Comparison of ENCODE assay signal across 3 cellular contexts in the genomic region with DNA sequence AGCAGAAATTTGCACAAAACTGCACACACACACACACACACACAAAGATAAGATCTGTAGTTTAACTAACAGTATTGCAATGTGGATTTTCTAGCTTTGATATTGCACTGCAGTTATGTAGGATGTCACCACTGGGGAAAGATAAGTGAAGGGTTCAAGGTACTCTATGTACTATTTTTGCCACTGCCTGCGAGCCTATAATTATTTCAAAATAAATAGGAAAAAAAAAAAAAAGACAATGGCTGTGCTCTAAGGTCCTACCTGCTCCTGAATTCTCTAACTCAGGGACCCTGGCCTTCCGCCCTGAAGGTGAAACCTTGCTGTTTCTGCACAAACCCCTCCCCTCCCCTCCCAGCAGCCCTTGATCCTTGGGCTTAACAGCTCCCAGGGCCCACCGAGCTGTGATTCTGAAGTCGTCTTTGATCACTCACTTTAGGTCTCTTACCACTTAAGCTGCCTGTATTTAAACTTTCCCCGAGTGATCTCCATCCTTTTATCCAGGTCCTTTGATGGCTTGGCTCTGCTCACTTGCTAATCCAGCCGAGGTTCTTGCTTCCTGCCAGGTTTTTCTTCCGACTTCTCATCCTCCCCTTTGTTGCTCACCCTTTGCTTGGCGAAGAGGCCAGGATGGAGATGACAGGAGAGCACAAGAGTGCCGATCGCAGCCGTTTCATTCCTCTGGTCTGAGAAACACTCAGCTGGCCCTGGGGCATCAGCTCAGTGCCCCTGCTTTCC.
A peak's percentile ranks its signal among the peaks of the same experiment; 100 is the strongest.
TF ChIP-seq lines count a peak whose summit lies in the region.

No MANE protein-coding gene starts in this region.

TF ChIP-seq in GM23338, 12 proteins besides CTCF, POLR2A, EP300 and RAD21 (continued from another document and continues in another):
- TF ChIP-seq ZNF331 (CRISPR knock-in tag; IDR thresholded peaks at IDR 0.05; ENCODE audit: low read depth) (no peak), EZH2 (IDR thresholded peaks at IDR 0.05; ENCODE audit: low read depth, unreplicated experiment) (no peak), STAT1 (IDR thresholded peaks at IDR 0.05; ENCODE audit: unreplicated experiment) (no peak), EZH2phosphoT487 (IDR thresholded peaks at IDR 0.05; ENCODE audit: unreplicated experiment) (no peak), CREB1 (CRISPR knock-in tag; IDR thresholded peaks at IDR 0.05; ENCODE audit: low read depth) (no peak), JUNB (IDR thresholded peaks at IDR 0.05; ENCODE audit: unreplicated experiment) (no peak)
- TF ChIP-seq, protein P1, sequence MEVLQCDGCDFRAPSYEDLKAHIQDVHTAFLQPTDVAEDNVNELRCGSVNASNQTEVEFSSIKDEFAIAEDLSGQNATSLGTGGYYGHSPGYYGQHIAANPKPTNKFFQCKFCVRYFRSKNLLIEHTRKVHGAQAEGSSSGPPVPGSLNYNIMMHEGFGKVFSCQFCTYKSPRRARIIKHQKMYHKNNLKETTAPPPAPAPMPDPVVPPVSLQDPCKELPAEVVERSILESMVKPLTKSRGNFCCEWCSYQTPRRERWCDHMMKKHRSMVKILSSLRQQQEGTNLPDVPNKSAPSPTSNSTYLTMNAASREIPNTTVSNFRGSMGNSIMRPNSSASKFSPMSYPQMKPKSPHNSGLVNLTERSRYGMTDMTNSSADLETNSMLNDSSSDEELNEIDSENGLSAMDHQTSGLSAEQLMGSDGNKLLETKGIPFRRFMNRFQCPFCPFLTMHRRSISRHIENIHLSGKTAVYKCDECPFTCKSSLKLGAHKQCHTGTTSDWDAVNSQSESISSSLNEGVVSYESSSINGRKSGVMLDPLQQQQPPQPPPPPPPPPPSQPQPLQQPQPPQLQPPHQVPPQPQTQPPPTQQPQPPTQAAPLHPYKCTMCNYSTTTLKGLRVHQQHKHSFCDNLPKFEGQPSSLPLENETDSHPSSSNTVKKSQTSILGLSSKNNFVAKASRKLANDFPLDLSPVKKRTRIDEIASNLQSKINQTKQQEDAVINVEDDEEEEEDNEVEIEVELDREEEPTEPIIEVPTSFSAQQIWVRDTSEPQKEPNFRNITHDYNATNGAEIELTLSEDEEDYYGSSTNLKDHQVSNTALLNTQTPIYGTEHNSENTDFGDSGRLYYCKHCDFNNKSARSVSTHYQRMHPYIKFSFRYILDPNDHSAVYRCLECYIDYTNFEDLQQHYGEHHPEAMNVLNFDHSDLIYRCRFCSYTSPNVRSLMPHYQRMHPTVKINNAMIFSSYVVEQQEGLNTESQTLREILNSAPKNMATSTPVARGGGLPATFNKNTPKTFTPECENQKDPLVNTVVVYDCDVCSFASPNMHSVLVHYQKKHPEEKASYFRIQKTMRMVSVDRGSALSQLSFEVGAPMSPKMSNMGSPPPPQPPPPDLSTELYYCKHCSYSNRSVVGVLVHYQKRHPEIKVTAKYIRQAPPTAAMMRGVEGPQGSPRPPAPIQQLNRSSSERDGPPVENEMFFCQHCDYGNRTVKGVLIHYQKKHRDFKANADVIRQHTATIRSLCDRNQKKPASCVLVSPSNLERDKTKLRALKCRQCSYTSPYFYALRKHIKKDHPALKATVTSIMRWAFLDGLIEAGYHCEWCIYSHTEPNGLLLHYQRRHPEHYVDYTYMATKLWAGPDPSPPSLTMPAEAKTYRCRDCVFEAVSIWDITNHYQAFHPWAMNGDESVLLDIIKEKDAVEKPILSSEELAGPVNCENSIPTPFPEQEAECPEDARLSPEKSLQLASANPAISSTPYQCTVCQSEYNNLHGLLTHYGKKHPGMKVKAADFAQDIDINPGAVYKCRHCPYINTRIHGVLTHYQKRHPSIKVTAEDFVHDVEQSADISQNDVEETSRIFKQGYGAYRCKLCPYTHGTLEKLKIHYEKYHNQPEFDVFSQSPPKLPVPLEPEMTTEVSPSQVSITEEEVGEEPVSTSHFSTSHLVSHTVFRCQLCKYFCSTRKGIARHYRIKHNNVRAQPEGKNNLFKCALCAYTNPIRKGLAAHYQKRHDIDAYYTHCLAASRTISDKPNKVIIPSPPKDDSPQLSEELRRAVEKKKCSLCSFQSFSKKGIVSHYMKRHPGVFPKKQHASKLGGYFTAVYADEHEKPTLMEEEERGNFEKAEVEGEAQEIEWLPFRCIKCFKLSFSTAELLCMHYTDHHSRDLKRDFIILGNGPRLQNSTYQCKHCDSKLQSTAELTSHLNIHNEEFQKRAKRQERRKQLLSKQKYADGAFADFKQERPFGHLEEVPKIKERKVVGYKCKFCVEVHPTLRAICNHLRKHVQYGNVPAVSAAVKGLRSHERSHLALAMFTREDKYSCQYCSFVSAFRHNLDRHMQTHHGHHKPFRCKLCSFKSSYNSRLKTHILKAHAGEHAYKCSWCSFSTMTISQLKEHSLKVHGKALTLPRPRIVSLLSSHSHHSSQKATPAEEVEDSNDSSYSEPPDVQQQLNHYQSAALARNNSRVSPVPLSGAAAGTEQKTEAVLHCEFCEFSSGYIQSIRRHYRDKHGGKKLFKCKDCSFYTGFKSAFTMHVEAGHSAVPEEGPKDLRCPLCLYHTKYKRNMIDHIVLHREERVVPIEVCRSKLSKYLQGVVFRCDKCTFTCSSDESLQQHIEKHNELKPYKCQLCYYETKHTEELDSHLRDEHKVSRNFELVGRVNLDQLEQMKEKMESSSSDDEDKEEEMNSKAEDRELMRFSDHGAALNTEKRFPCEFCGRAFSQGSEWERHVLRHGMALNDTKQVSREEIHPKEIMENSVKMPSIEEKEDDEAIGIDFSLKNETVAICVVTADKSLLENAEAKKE (CRISPR knock-in tag; IDR thresholded peaks at IDR 0.05): no peak

TF ChIP-seq in WTC11, 78 proteins besides CTCF, POLR2A, EP300 and RAD21:
- TF ChIP-seq, protein P2, sequence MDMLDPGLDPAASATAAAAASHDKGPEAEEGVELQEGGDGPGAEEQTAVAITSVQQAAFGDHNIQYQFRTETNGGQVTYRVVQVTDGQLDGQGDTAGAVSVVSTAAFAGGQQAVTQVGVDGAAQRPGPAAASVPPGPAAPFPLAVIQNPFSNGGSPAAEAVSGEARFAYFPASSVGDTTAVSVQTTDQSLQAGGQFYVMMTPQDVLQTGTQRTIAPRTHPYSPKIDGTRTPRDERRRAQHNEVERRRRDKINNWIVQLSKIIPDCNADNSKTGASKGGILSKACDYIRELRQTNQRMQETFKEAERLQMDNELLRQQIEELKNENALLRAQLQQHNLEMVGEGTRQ (CRISPR knock-in tag; IDR thresholded peaks at IDR 0.05): no peak
- peak; percentile 26; the same call in 1 of the 2 replicates for TF ChIP-seq GABPB1 (CRISPR knock-in tag; IDR thresholded peaks at IDR 0.05)
TF ChIP-seq in WTC11: peak in this region for 1.

TF ChIP-seq in HepG2, 621 proteins besides CTCF, POLR2A, EP300 and RAD21 (continued from another document and continues in another):
- TF ChIP-seq WIZ (CRISPR knock-in tag; IDR thresholded peaks at IDR 0.05): no peak
- peak; percentile 81; the same call in 1 of the 2 replicates for TF ChIP-seq ZNF790 (CRISPR knock-in tag; IDR thresholded peaks at IDR 0.05; ENCODE audit: borderline replicate concordance)
- peak; percentile 77 for TF ChIP-seq PITX1 (CRISPR knock-in tag; IDR thresholded peaks at IDR 0.05)
- no peak for TF ChIP-seq HNF1A (IDR thresholded peaks at IDR 0.05; ENCODE audit: low read depth)
- no peak; the same call in 1 of the 2 replicates for TF ChIP-seq HNF1A (CRISPR knock-in tag; IDR thresholded peaks at IDR 0.05; ENCODE audit: borderline replicate concordance)
- TF ChIP-seq NFIC (IDR thresholded peaks at IDR 0.05; ENCODE audit: low read length): no peak
- TF ChIP-seq HOXD1 (CRISPR knock-in tag; IDR thresholded peaks at IDR 0.05): 0 out of 2 replicates have a peak, but pooled peaks have one; percentile 55
- 0 out of 2 replicates have a peak, but pooled peaks have one; percentile 9 for TF ChIP-seq RXRB (CRISPR knock-in tag; IDR thresholded peaks at IDR 0.05; ENCODE audit: borderline replicate concordance)
- TF ChIP-seq ARID5B (CRISPR knock-in tag; IDR thresholded peaks at IDR 0.05): peak; percentile 74
- peak; percentile 68 for TF ChIP-seq RARA (CRISPR knock-in tag; IDR thresholded peaks at IDR 0.05)
- no peak for TF ChIP-seq SOX6 (IDR thresholded peaks at IDR 0.05)
- TF ChIP-seq SOX6 (CRISPR knock-in tag; IDR thresholded peaks at IDR 0.05): peak; percentile 89
- peak; percentile 50; the same call in 1 of the 2 replicates for TF ChIP-seq ZNF263 (CRISPR knock-in tag; IDR thresholded peaks at IDR 0.05)
- no peak for TF ChIP-seq ZNF18 (CRISPR knock-in tag; IDR thresholded peaks at IDR 0.05; ENCODE audit: insufficient replicate concordance)
- peak; percentile 31; the same call in 1 of the 2 replicates for TF ChIP-seq HHEX (CRISPR knock-in tag; IDR thresholded peaks at IDR 0.05)
- TF ChIP-seq ZNF260 (CRISPR knock-in tag; IDR thresholded peaks at IDR 0.05; ENCODE audit: borderline replicate concordance, low read depth): no peak
- TF ChIP-seq JUND (CRISPR knock-in tag; IDR thresholded peaks at IDR 0.05): no peak
- TF ChIP-seq HMG20A (CRISPR knock-in tag; IDR thresholded peaks at IDR 0.05; ENCODE audit: borderline replicate concordance): peak; percentile 40; the same call in 1 of the 2 replicates
- TF ChIP-seq ISL2 (CRISPR knock-in tag; IDR thresholded peaks at IDR 0.05): peak; percentile 68; the same call in 1 of the 2 replicates
